8 cellular contexts compared by ENCODE assay signal in the genomic region with DNA sequence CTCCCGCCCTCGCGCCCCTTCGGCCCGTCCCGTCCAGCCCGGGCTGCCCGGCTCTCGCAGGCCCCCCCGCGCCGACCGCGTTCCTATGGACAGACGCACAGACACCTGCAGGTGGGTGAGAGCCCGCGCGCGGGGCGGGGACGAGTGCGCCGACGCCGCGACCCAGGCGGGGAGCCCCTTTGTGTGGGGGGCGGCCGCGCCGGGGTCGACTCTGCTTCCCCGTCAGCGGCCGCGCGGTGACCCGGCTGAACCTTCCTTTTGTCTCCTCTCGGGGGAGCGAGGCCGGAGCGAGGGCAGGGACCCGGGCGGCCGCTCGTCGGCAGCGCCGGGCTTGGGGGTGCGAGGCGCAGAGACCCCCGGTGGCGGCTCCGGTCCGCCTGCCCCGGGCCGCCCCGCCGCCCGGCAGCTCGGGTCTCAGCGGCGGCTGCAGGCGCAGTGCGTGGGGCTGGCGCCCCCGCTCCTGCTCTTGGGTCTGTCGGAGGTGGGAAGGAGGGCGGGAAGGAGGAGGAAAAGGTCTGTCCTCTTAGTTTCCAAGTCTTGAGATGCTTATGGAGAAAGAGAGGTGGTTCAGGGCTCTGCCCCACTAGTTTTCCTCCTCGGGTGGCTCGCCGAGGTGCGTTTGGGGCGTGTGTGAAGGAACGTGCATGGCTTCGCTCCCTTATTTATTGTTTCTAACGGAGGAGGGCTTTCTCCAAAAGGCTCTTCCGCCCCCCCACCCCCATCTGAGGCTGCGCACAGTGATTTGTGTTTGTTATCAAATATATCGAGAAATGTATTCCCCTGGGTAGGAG.
DNase-seq lines count a peak whose midpoint lies in the region; ATAC-seq and TF ChIP-seq lines count a peak whose summit lies in the region.

No MANE protein-coding gene starts in this region.

- H3K4me1 ChIP-seq in muscle layer of colon (ENCODE audit: insufficient read depth, low read length), result peaks cover 5% of the 10 kb centered on the region

- peak overlapping the region; percentile 52 for H3K4me3 ChIP-seq in AG09309 (ENCODE audit: control insufficient read depth, low read depth, low read length)
- H3K4me3 ChIP-seq in muscle layer of colon (ENCODE audit: low read depth in 1 of 2, low read length in 2 of 2), result peak overlapping the region; percentile 64 to 66

- H3K27ac ChIP-seq in muscle layer of colon (ENCODE audit: low read depth, low read length), result peak overlapping the region; percentile 42

- H3K27me3 ChIP-seq in muscle layer of colon (ENCODE audit: control insufficient read depth in 1 of 2, insufficient read depth in 2 of 2, low read length in 2 of 2), result no peaks in the 10 kb centered on the region

- H3K36me3 ChIP-seq in muscle layer of colon (ENCODE audit: insufficient read depth, low read length), result no peaks in the 10 kb centered on the region

- peak overlapping the region; percentile 5 for H3K9ac ChIP-seq in muscle layer of colon (ENCODE audit: low read length)

- H3K9me3 ChIP-seq in muscle layer of colon (ENCODE audit: low read length), result no peaks in the 10 kb centered on the region

- ATAC-seq in GM18873 (IDR thresholded peaks at IDR 0.05; ENCODE audit: low FRiP score, unreplicated experiment) (peak; percentile 46), HG03108 (IDR thresholded peaks at IDR 0.05; ENCODE audit: unreplicated experiment) (peak; percentile 40)

- no peak for DNase-seq in AG09309 (ENCODE audit: low read depth)
- DNase-seq in NCI-H748 treated with DMSO at 0.1 percent for 48 hours (lab: John Stamatoyannopoulos, UW), result peak; percentile 19
- DNase-seq in activated CD8-positive, alpha-beta memory T cell treated with anti-CD3 and anti-CD28 coated beads, Interleukin-2, amount 50 U/mL, for 24 hours (ENCODE audit: extremely low read depth), result peak; percentile 13
- DNase-seq in epidermal melanocyte (ENCODE audit: insufficient read length, low spot score), result peak; percentile 54
- peak; percentile 14 to 25 for DNase-seq in stimulated activated CD8-positive, alpha-beta memory T cell treated with anti-CD3 and anti-CD28 coated beads, Interleukin-7, amount 100 ng/mL, for 48 hours (ENCODE audit: extremely low read depth in 1 of 2, low read depth in 1 of 2)

- no peak for TF ChIP-seq CTCF in AG09309 (IDR thresholded peaks at IDR 0.05; ENCODE audit: control insufficient read depth, insufficient read depth, low read depth, low read length, missing control alignments)
